ENCODE assay signal across 10 cellular contexts in the genomic region with DNA sequence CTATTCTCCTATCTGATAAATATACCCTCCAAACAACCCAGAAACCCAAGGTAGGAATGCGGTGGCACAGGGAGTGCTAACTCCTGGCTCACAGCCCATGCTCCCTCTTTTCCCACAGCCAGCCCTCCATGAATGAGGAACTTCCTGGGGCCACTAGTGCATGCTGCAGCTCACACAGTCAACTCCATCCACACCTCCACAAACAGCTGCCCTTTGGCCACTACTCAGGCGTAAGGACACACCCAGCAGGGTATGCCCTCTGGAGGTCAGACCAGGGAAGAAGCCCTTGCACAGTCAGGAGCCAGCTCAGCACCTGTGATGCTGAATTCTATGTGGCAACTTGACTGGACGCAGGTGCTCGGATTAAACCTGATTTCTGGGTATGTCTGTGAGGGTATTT.
A peak's percentile ranks its signal among the peaks of the same experiment; 100 is the strongest.
DNase-seq lines count a peak whose midpoint lies in the region; ATAC-seq and TF ChIP-seq lines count a peak whose summit lies in the region.
"Had no signal": no experiment of that assay in that cellular context is flagged by ENCODE, and none has a peak within 500 bp of the region (broad histone marks: within the 10 kb centered on the region; RNA-seq: fewer than 3 reads in every experiment).

No MANE protein-coding gene starts in this region.

- H3K9ac ChIP-seq in Karpas-422 (ENCODE audit: low read length): no peak overlapping the region

- H3K36me3 ChIP-seq in Karpas-422 (ENCODE audit: insufficient read depth, low read length) (no peaks in the 10 kb centered on the region), body of pancreas (replicated peaks in 1 of 2; ENCODE audit: insufficient read depth in 1 of 2, low read depth in 2 of 2) (no peaks in the 10 kb centered on the region), A673 (ENCODE audit: insufficient read depth, low read length, poor library complexity, severe bottlenecking) (no peaks in the 10 kb centered on the region)

- H3K4me2 ChIP-seq in Karpas-422 (ENCODE audit: low read depth, low read length, poor library complexity, severe bottlenecking): no peak overlapping the region

- H3K4me1 Mint-ChIP-seq in progenitor cell of endocrine pancreas (ENCODE audit: low read depth): peaks cover 2% of the 10 kb centered on the region

- peak in 6 of 7 experiments; percentile 12 to 60 (median 43) for TF ChIP-seq CTCF in body of pancreas (IDR thresholded peaks at IDR 0.05)
- peak; percentile 45 for TF ChIP-seq CTCF in progenitor cell of endocrine pancreas (IDR thresholded peaks at IDR 0.05; ENCODE audit: unreplicated experiment)
- no peak for TF ChIP-seq CTCF in A673 (conservative IDR thresholded peaks at IDR 0.05; ENCODE audit: low read depth, low read length)

- H3K9me2 ChIP-seq in Karpas-422 (replicated peaks; ENCODE audit: insufficient read depth, low read length): no peaks in the 10 kb centered on the region

- no peaks in the 10 kb centered on the region for H4K20me1 ChIP-seq in Karpas-422 (ENCODE audit: insufficient read depth, low read depth, low read length)

- CTCF ChIA-PET in A673 (lab: Charles Lee): no interaction called here

- H3K9me3 ChIP-seq in Karpas-422 (ENCODE audit: low read length) (no peaks in the 10 kb centered on the region), body of pancreas (no peaks in the 10 kb centered on the region), A673 (ENCODE audit: low read depth, low read length, poor library complexity, severe bottlenecking) (no peaks in the 10 kb centered on the region)

- peak overlapping the region; percentile 25 for H3K27ac Mint-ChIP-seq in progenitor cell of endocrine pancreas
- H3K27ac Mint-ChIP-seq: dendritic cell treated with granulocyte-macrophage colony-stimulating factor and Interleukin-4, amounts not matched to agents 40 ng/mL and 50 ng/mL, for 4 days had no signal

- H3K27me3 ChIP-seq in Karpas-422 (ENCODE audit: low read length) (no peaks in the 10 kb centered on the region), body of pancreas (no peaks in the 10 kb centered on the region), A673 (replicated peaks; ENCODE audit: insufficient read depth, low read depth, low read length, poor library complexity) (no peaks in the 10 kb centered on the region)

- H2AFZ ChIP-seq in Karpas-422 (ENCODE audit: low read length): no peak overlapping the region

- POLR2A ChIA-PET in A673 (lab: Charles Lee; ENCODE audit: low non-redundant PET): interaction anchor here (0.9 kb wide), 1 partner anchor 1160 kb away, joined by 3 read pairs; no protein-coding TSS in a partner anchor

- H3K4me3 Mint-ChIP-seq in progenitor cell of endocrine pancreas (ENCODE audit: low read depth): no peak overlapping the region
- H3K4me3 Mint-ChIP-seq: dendritic cell treated with granulocyte-macrophage colony-stimulating factor and Interleukin-4, amounts not matched to agents 40 ng/mL and 50 ng/mL, for 4 days had no signal

- H3K36me3 Mint-ChIP-seq in progenitor cell of endocrine pancreas (ENCODE audit: insufficient read depth): no peaks in the 10 kb centered on the region

- intact Hi-C loops in body of pancreas (cut with DNase I): no loop called here
- intact Hi-C loops in A673 (cut with micrococcal nuclease; ENCODE audit: unreplicated experiment): no loop called here

- ATAC-seq in body of pancreas (peak; percentile 83), GM18519 (IDR thresholded peaks at IDR 0.05; ENCODE audit: low FRiP score, unreplicated experiment) (no peak)

- H3K79me2 ChIP-seq in Karpas-422 (ENCODE audit: low read length): no peaks in the 10 kb centered on the region

- H3K27ac ChIP-seq in Karpas-422 (ENCODE audit: low read length): no peak overlapping the region
- peak overlapping the region in 2 of 4 donors; percentile 24 to 54 for H3K27ac ChIP-seq in body of pancreas
- H3K27ac ChIP-seq in A673 (ENCODE audit: low read depth, low read length, poor library complexity, severe bottlenecking): no peak overlapping the region

- H3K9me3 Mint-ChIP-seq in progenitor cell of endocrine pancreas (ENCODE audit: low read depth): peaks cover 4% of the 10 kb centered on the region

- H3K4me1 ChIP-seq in Karpas-422 (ENCODE audit: low read length) (no peaks in the 10 kb centered on the region), body of pancreas (peaks cover 3% of the 10 kb centered on the region), A673 (ENCODE audit: insufficient read depth, low read length, poor library complexity, severe bottlenecking) (no peaks in the 10 kb centered on the region)

- no TSS peak for BruUV-seq in A673 (replicated peaks; lab: Mats Ljungman, UMichigan)

- DNase-seq in NCI-H526 (lab: John Stamatoyannopoulos, UW) (peak; percentile 37 to 56), NCI-H526 treated with DMSO at 0.1 percent for 48 hours (lab: John Stamatoyannopoulos, UW) (no peak), Karpas-422 (peak; percentile 62), body of pancreas (peak; percentile 54 to 72 (median 68)), progenitor cell of endocrine pancreas (ENCODE audit: low spot score, unreplicated experiment) (peak; percentile 11), ureter (ENCODE audit: low spot score) (no peak), A673 (ENCODE audit: low spot score) (no peak)
- DNase-seq: NCI-H82 had no signal

- 38 to 44% methylated on average over 3 to 4 of the region's 4 CpGs for WGBS in body of pancreas, 2 donors

- TF ChIP-seq POLR2A in body of pancreas (IDR thresholded peaks at IDR 0.05): no peak

- H3K4me3 ChIP-seq in Karpas-422 (ENCODE audit: low read length): no peak overlapping the region
- H3K4me3 ChIP-seq in body of pancreas: no peak overlapping the region
- H3K4me3 ChIP-seq in A673 (ENCODE audit: low read depth, low read length, poor library complexity, severe bottlenecking): no peak overlapping the region

- H3K27me3 Mint-ChIP-seq in progenitor cell of endocrine pancreas: no peaks in the 10 kb centered on the region
- H3K27me3 Mint-ChIP-seq: dendritic cell treated with granulocyte-macrophage colony-stimulating factor and Interleukin-4, amounts not matched to agents 40 ng/mL and 50 ng/mL, for 4 days had no signal

Comparison
In these comparisons a context has a peak if more than half of its experiments do, and no peak if none do; other contexts are left out.
1. DNase-seq: peak in NCI-H526 (2 of 2), Karpas-422 (single experiment), body of pancreas (4 of 4) and progenitor cell of endocrine pancreas (single experiment); none in NCI-H526 treated with DMSO at 0.1 percent for 48 hours (single experiment), ureter (single experiment) and A673 (single experiment).